ENCODE assay signal across 8 cellular contexts in genomic region chr11:504053-504993, GRCh38. TPM values are rescaled to one million over a fixed set of nuclear protein-coding genes. Genes with fewer than 3 reads are reported as not detected.
A peak's percentile ranks its signal among the peaks of the same experiment; 100 is the strongest.
DNase-seq lines count a peak whose midpoint lies in the region; TF ChIP-seq lines count a peak whose summit lies in the region.

No MANE protein-coding gene starts in this region.

- H3K36me3 ChIP-seq in WERI-Rb-1: peaks cover 42% of the 10 kb centered on the region

- H3K9me3 ChIP-seq in WERI-Rb-1 (ENCODE audit: severe bottlenecking): no peaks in the 10 kb centered on the region

- no peaks in the 10 kb centered on the region for H3K9me3 Mint-ChIP-seq in nephron

- peak overlapping the region; percentile 98 for H3K27ac ChIP-seq in RWPE1
- no peak overlapping the region for H3K27ac ChIP-seq in WERI-Rb-1

- peak overlapping the region; percentile 62 to 98 (median 81) for H3K4me3 Mint-ChIP-seq in nephron

- H3K27me3 ChIP-seq in WERI-Rb-1 (ENCODE audit: insufficient read depth, low read depth, severe bottlenecking): no peaks in the 10 kb centered on the region

- DNase-seq in GM12865 (ENCODE audit: low read depth) (peak; percentile 58), RWPE1 (ENCODE audit: low spot score) (peak; percentile 49), epithelial cell of proximal tubule (ENCODE audit: low read depth) (no peak), NCI-H187 treated with DMSO at 0.1 percent for 48 hours (lab: John Stamatoyannopoulos, UW) (no peak), WERI-Rb-1 (no peak), HPDE6-E6E7 (ENCODE audit: extremely low spot score) (no peak), DMS 273 treated with DMSO at 0.1 percent for 48 hours (lab: John Stamatoyannopoulos, UW) (no peak)

- CTCF ChIA-PET in RWPE1 (lab: Yijun Ruan, JAX): interaction anchor here (0.7 to 1.6 kb wide), 3 partner anchors 14 to 1896 kb away, joined by 3 to 6 read pairs (median 3); no protein-coding TSS in a partner anchor

- POLR2A ChIA-PET in RWPE1 (lab: Yijun Ruan, JAX; ENCODE audit: low non-redundant PET): interaction anchor here (1.0 kb wide), 2 partner anchors 44 kb away, joined by 3 read pairs; no protein-coding TSS in a partner anchor

- peak overlapping the region in 1 of 3 experiments; percentile 75 for H3K27ac Mint-ChIP-seq in nephron

- TF ChIP-seq CTCF in GM12865 (IDR thresholded peaks at IDR 0.05; ENCODE audit: insufficient read depth, low read depth, low read length, missing control alignments): no peak
- TF ChIP-seq CTCF in RWPE1 (conservative IDR thresholded peaks at IDR 0.05; ENCODE audit: low read depth): no peak
- TF ChIP-seq CTCF in epithelial cell of proximal tubule (conservative IDR thresholded peaks at IDR 0.05; ENCODE audit: low read depth, low read length): no peak
- no peak for TF ChIP-seq CTCF in nephron (IDR thresholded peaks at IDR 0.05; ENCODE audit: unreplicated experiment in 3 of 3)
- TF ChIP-seq CTCF in WERI-Rb-1 (IDR thresholded peaks at IDR 0.05; ENCODE audit: low read depth, low read length): no peak

- H3K4me3 ChIP-seq in GM12865 (ENCODE audit: low read depth, low read length): peak overlapping the region; percentile 90
- peak overlapping the region; percentile 44 for H3K4me3 ChIP-seq in epithelial cell of proximal tubule (ENCODE audit: low read depth, low read length)
- no peak overlapping the region for H3K4me3 ChIP-seq in WERI-Rb-1 (ENCODE audit: low read depth, low read length)

- H3K36me3 Mint-ChIP-seq in nephron (ENCODE audit: low read depth): peaks cover 9% of the 10 kb centered on the region

- no peaks in the 10 kb centered on the region for H3K27me3 Mint-ChIP-seq in nephron (ENCODE audit: low read depth)

- peaks cover 16% of the 10 kb centered on the region for H3K4me1 Mint-ChIP-seq in nephron

RNA-seq across cellular contexts. Expression of gene RNH1, which starts 2.7 kb away (rescaled TPM):
- 163 and 204 TPM in 2 replicates for total RNA-seq in epithelial cell of proximal tubule

RNA-seq across cellular contexts. Expression of gene HRAS, which starts 31.1 kb away (rescaled TPM):
- 63.2 and 128 TPM in 2 replicates for total RNA-seq in epithelial cell of proximal tubule

RNA-seq across cellular contexts. Expression of gene LRRC56, which starts 33.0 kb away (rescaled TPM):
- 0.87 and 1.6 TPM in 2 replicates for total RNA-seq in epithelial cell of proximal tubule

RNA-seq across cellular contexts. Expression of gene PTDSS2, which starts 54.2 kb away (rescaled TPM):
- total RNA-seq in epithelial cell of proximal tubule: 53.4 and 66.1 TPM in 2 replicates

RNA-seq across cellular contexts. Expression of gene LMNTD2, which starts 56.2 kb away (rescaled TPM):
- 1.5 and 2.2 TPM in 2 replicates for total RNA-seq in epithelial cell of proximal tubule

Comparison
In these comparisons a context has a peak if more than half of its experiments do, and no peak if none do; other contexts are left out.
1. DNase-seq: peak in GM12865 (single experiment) and RWPE1 (single experiment); none in epithelial cell of proximal tubule (single experiment), NCI-H187 treated with DMSO at 0.1 percent for 48 hours (single experiment), WERI-Rb-1 (single experiment), HPDE6-E6E7 (single experiment) and DMS 273 treated with DMSO at 0.1 percent for 48 hours (single experiment).